Comparison of ENCODE assay signal across 16 cellular contexts in genomic region chr20:57593134-57593886, GRCh38. TPM values are rescaled to one million over a fixed set of nuclear protein-coding genes. Genes with fewer than 3 reads are reported as not detected.
DNase-seq lines count a peak whose midpoint lies in the region; ATAC-seq, FAIRE-seq and TF ChIP-seq lines count a peak whose summit lies in the region.
"Had no signal": no experiment of that assay in that cellular context is flagged by ENCODE, and none has a peak within 500 bp of the region (broad histone marks: within the 10 kb centered on the region; RNA-seq: fewer than 3 reads in every experiment).

No MANE protein-coding gene starts in this region.

- peak overlapping the region; percentile 73 for H2BK12ac ChIP-seq in neuronal stem cell (ENCODE audit: low read length)

- POLR2A ChIA-PET in K562 (lab: Yijun Ruan, JAX): interaction anchor here (0.5 to 1.2 kb wide), 3 partner anchors 16 to 632 kb away, joined by 3 read pairs; no protein-coding TSS in a partner anchor

- H3K9me3 ChIP-seq in DOHH2 (ENCODE audit: control insufficient read depth, insufficient read depth, low read length) (no peaks in the 10 kb centered on the region), Karpas-422 (ENCODE audit: low read length) (no peaks in the 10 kb centered on the region), K562 (replicated peaks; ENCODE audit: control insufficient read depth, insufficient read depth, low read depth, low read length) (no peaks in the 10 kb centered on the region), neuronal stem cell (replicated peaks in 1 of 2; ENCODE audit: control insufficient read depth in 2 of 2, insufficient read depth in 1 of 2, low read depth in 1 of 2, low read length in 2 of 2) (no peaks in the 10 kb centered on the region), thyroid gland (no peaks in the 10 kb centered on the region)
- H3K9me3 ChIP-seq: sigmoid colon had no signal

- H3K9me2 ChIP-seq in DOHH2 (replicated peaks; ENCODE audit: control insufficient read depth, low read length): no peaks in the 10 kb centered on the region
- H3K9me2 ChIP-seq in Karpas-422 (replicated peaks; ENCODE audit: insufficient read depth, low read length): no peaks in the 10 kb centered on the region

- H3K4me1 ChIP-seq in DOHH2 (ENCODE audit: control insufficient read depth, low read length): peaks cover 9% of the 10 kb centered on the region
- H3K4me1 ChIP-seq in Karpas-422 (ENCODE audit: low read length): peaks cover 23% of the 10 kb centered on the region
- H3K4me1 ChIP-seq in K562 (replicated peaks in 1 of 2; ENCODE audit: control insufficient read depth in 2 of 2, insufficient read depth in 2 of 2, low read length in 2 of 2): peaks cover 15 to 59% of the 10 kb centered on the region in 2 experiments; a peak in 4 of 5 replicates
- peaks cover 0 to 6% of the 10 kb centered on the region in 2 donors for H3K4me1 ChIP-seq in neuronal stem cell (ENCODE audit: control insufficient read depth in 2 of 2, insufficient read depth in 1 of 2, low read depth in 1 of 2, low read length in 2 of 2)
- H3K4me1 ChIP-seq in thyroid gland: peaks cover 2 to 7% of the 10 kb centered on the region in 2 donors
- H3K4me1 ChIP-seq: parathyroid adenoma had no signal

- 0 out of 2 replicates have a peak overlapping the region, but pooled peaks have one; percentile 33 for H2AFZ ChIP-seq in Karpas-422 (ENCODE audit: low read length)
- H2AFZ ChIP-seq in K562 (ENCODE audit: low read depth, low read length): no peak overlapping the region
- no peak overlapping the region for H2AFZ ChIP-seq in neuronal stem cell (ENCODE audit: low read length)
- H2AFZ ChIP-seq: parathyroid adenoma had no signal

- no peak overlapping the region for H2BK15ac ChIP-seq in neuronal stem cell (ENCODE audit: low read length)

- no peak for TF ChIP-seq RAD21 in K562 (CRISPR knock-in tag; conservative IDR thresholded peaks at IDR 0.05 in 1 of 2, IDR thresholded peaks at IDR 0.05 in 1 of 2)

- H3K4ac ChIP-seq in neuronal stem cell (ENCODE audit: low read length): peak overlapping the region; percentile 76

- peak overlapping the region; percentile 92 for H4K8ac ChIP-seq in neuronal stem cell (ENCODE audit: low read depth, low read length)

- peak overlapping the region; percentile 85 for H3K18ac ChIP-seq in neuronal stem cell (ENCODE audit: low read length)

- H3K27ac ChIP-seq in DOHH2 (ENCODE audit: low read depth, low read length) (no peak overlapping the region), Karpas-422 (ENCODE audit: low read length) (no peak overlapping the region), K562 (ENCODE audit: extremely low read depth, low read depth, low read length) (no peak overlapping the region), neuronal stem cell (replicated peaks; ENCODE audit: low read length) (no peak overlapping the region), thyroid gland (no peak overlapping the region)
- H3K27ac ChIP-seq: parathyroid adenoma, sigmoid colon had no signal

- H3K9ac ChIP-seq in Karpas-422 (ENCODE audit: low read length): no peak overlapping the region
- H3K9ac ChIP-seq in K562 (ENCODE audit: insufficient read depth in 1 of 2, low read depth in 2 of 2, low read length in 2 of 2): peak overlapping the region in 1 of 2 experiments; percentile 31; a peak in 2 of 4 replicates
- H3K9ac ChIP-seq in neuronal stem cell (ENCODE audit: low read depth, low read length, poor library complexity): no peak overlapping the region
- H3K9ac ChIP-seq: parathyroid adenoma had no signal

- no peak overlapping the region for H3K4me3 ChIP-seq in DOHH2 (ENCODE audit: low read length)
- H3K4me3 ChIP-seq in Karpas-422 (ENCODE audit: low read length): peak overlapping the region; percentile 32; the same call in 1 of the 2 replicates
- H3K4me3 ChIP-seq in K562: no peak overlapping the region
- H3K4me3 ChIP-seq in neuronal stem cell (ENCODE audit: low read length in 2 of 2): no peak overlapping the region
- no peak overlapping the region for H3K4me3 ChIP-seq in thyroid gland (replicated peaks in 1 of 3)
- H3K4me3 ChIP-seq: sigmoid colon had no signal

- no peaks in the 10 kb centered on the region for H3F3A ChIP-seq in DOHH2 (ENCODE audit: control insufficient read depth, insufficient read depth)

- peak overlapping the region; percentile 43 for H3K23ac ChIP-seq in neuronal stem cell (ENCODE audit: low read depth, low read length, poor library complexity)

- H3K9me1 ChIP-seq in K562 (ENCODE audit: control insufficient read depth, insufficient read depth, low read length): no peaks in the 10 kb centered on the region

- H3K36me3 ChIP-seq in DOHH2 (ENCODE audit: control insufficient read depth, low read length) (no peaks in the 10 kb centered on the region), Karpas-422 (ENCODE audit: insufficient read depth, low read length) (no peaks in the 10 kb centered on the region), K562 (ENCODE audit: control insufficient read depth, insufficient read depth, low read length) (no peaks in the 10 kb centered on the region), neuronal stem cell (replicated peaks in 1 of 2; ENCODE audit: control insufficient read depth in 2 of 2, insufficient read depth in 2 of 2, low read length in 2 of 2) (no peaks in the 10 kb centered on the region), thyroid gland (no peaks in the 10 kb centered on the region)
- H3K36me3 ChIP-seq: sigmoid colon had no signal

- 13% methylated on average over 16 of the region's 17 CpGs for WGBS in K562 (ENCODE audit: insufficient coverage, low coverage, missing lambda C conversion rate)
- WGBS in neuronal stem cell (ENCODE audit: extremely low coverage in 2 of 2, insufficient read length in 2 of 2, insufficient replicate concordance in 1 of 2), 2 donors: no CpG with 5 or more reads among the region's 17 CpGs
- WGBS in thyroid gland, 2 donors: 59 to 65% methylated on average over 13 to 17 of the region's 17 CpGs

- no TSS peak for BruUV-seq in K562 (replicated peaks; lab: Mats Ljungman, UMichigan)

- CTCF ChIA-PET in K562 (lab: Yijun Ruan, JAX; ENCODE audit: low intra/inter-chr PET ratio): interaction anchor here (0.5 to 3.5 kb wide), 11 partner anchors 67 to 850 kb away, joined by 3 to 103 read pairs (median 4); partner anchors contain the start of gene CTCFL

- DNase-seq in Karpas-422: peak; percentile 81
- peak; percentile 43 to 61 (median 59) for DNase-seq in K562 (ENCODE audit: extremely low read depth in 1 of 4, low spot score in 3 of 4)
- no peak for DNase-seq in neuronal stem cell (ENCODE audit: low spot score)
- DNase-seq in thyroid gland: no peak
- no peak for DNase-seq in NCI-H345 treated with DMSO at 0.1 percent for 48 hours (lab: John Stamatoyannopoulos, UW; ENCODE audit: unreplicated experiment)
- DNase-seq: effector CD4-positive, alpha-beta T cell; NCI-H187 treated with DMSO at 0.1 percent for 48 hours; SHP77 treated with DMSO at 0.1 percent for 48 hours; sigmoid colon had no signal

- intact Hi-C loops in K562 (cut with micrococcal nuclease): no loop called here
- intact Hi-C loops in thyroid gland (cut with DNase I): loop anchor here (2.0 to 10.0 kb wide), 2 partner anchors 79 to 209 kb away; no protein-coding TSS in a partner anchor

- H3K27me3 ChIP-seq in DOHH2 (ENCODE audit: control insufficient read depth, low read length) (peaks cover 39% of the 10 kb centered on the region), Karpas-422 (ENCODE audit: low read length) (no peaks in the 10 kb centered on the region), K562 (ENCODE audit: control insufficient read depth in 2 of 2, insufficient read depth in 2 of 2, low read length in 2 of 2) (peaks cover 0 to 8% of the 10 kb centered on the region in 2 experiments; a peak in 1 of 5 replicates), neuronal stem cell (ENCODE audit: control insufficient read depth in 3 of 3, insufficient read depth in 3 of 3, low read depth in 1 of 3, low read length in 3 of 3) (peaks cover 0 to 31% (median 0%) of the 10 kb centered on the region in 3 experiments), thyroid gland (no peaks in the 10 kb centered on the region)

- H4K91ac ChIP-seq in neuronal stem cell (ENCODE audit: low read depth, low read length, poor library complexity): no peak overlapping the region

- H3K79me2 ChIP-seq in DOHH2 (ENCODE audit: control insufficient read depth, low read length) (no peaks in the 10 kb centered on the region), Karpas-422 (ENCODE audit: low read length) (no peaks in the 10 kb centered on the region), K562 (ENCODE audit: control insufficient read depth, insufficient read depth, low read length) (no peaks in the 10 kb centered on the region)
- H3K79me2 ChIP-seq: parathyroid adenoma had no signal

- no peak for TF ChIP-seq POLR2A in K562 (conservative IDR thresholded peaks at IDR 0.05)
- no peak for TF ChIP-seq POLR2A in thyroid gland (IDR thresholded peaks at IDR 0.05)

- peak overlapping the region; percentile 89 for H2AK5ac ChIP-seq in neuronal stem cell (ENCODE audit: low read depth, low read length)

- H2BK120ac ChIP-seq in neuronal stem cell (ENCODE audit: low read depth, low read length): no peak overlapping the region

- in situ Hi-C loops in K562 (cut with MboI): loop anchor here (5.0 kb wide), 2 partner anchors 61 to 206 kb away; no protein-coding TSS in a partner anchor

- H3K4me2 ChIP-seq in DOHH2 (ENCODE audit: low read length): peak overlapping the region; percentile 15; the same call in 1 of the 2 replicates
- peak overlapping the region; percentile 58 for H3K4me2 ChIP-seq in Karpas-422 (ENCODE audit: low read depth, low read length, poor library complexity, severe bottlenecking)
- H3K4me2 ChIP-seq in K562 (ENCODE audit: insufficient read depth, low read length): no peak overlapping the region
- H3K4me2 ChIP-seq in neuronal stem cell (ENCODE audit: insufficient read depth, low read length, poor library complexity, severe bottlenecking): no peak overlapping the region

- peak; percentile 13; the same call in 2 of the 3 replicates for ATAC-seq in K562
- no peak for ATAC-seq in GM21717 (IDR thresholded peaks at IDR 0.05; ENCODE audit: unreplicated experiment)

- no peaks in the 10 kb centered on the region; the same call in 1 of the 2 replicates for H4K20me1 ChIP-seq in DOHH2 (ENCODE audit: control insufficient read depth, insufficient read depth, low read depth, low read length)
- no peaks in the 10 kb centered on the region; the same call in 1 of the 2 replicates for H4K20me1 ChIP-seq in Karpas-422 (ENCODE audit: insufficient read depth, low read depth, low read length)
- 0 out of 2 replicates have a peak, but pooled peaks cover 10% of the 10 kb centered on the region for H4K20me1 ChIP-seq in K562 (replicated peaks; ENCODE audit: control insufficient read depth, insufficient read depth, low read length)

- peak overlapping the region; percentile 13 for H2BK5ac ChIP-seq in neuronal stem cell (ENCODE audit: low read length)

- TF ChIP-seq CTCF in DOHH2 (IDR thresholded peaks at IDR 0.05; ENCODE audit: low read depth, low read length, poor library complexity, severe bottlenecking): no peak
- TF ChIP-seq CTCF in K562 (IDR thresholded peaks at IDR 0.05 in 2 of 3, conservative IDR thresholded peaks at IDR 0.05 in 1 of 3; ENCODE audit: insufficient read depth in 2 of 3, low read depth in 1 of 3, low read length in 3 of 3): no peak
- TF ChIP-seq CTCF in thyroid gland (IDR thresholded peaks at IDR 0.05): no peak

- H3K14ac ChIP-seq in neuronal stem cell (ENCODE audit: low read length): peak overlapping the region; percentile 6

- TF ChIP-seq EP300 in K562 (IDR thresholded peaks at IDR 0.05; ENCODE audit: low read length): no peak

- FAIRE-seq in K562 (lab: Jason Lieb, UNC): no peak
- FAIRE-seq: frontal cortex had no signal

- H3K79me1 ChIP-seq in neuronal stem cell (ENCODE audit: low read depth, low read length): no peaks in the 10 kb centered on the region

RNA-seq across cellular contexts. Expression of gene ZBP1, which starts 26.9 kb away (rescaled TPM):
- 2.9 and 7.6 TPM in 2 replicates for total RNA-seq in Karpas-422 (2014; rRNA removed; shearing (Covaris generic); ENCODE audit: low replicate concordance)
- total RNA-seq in K562 (2011; cell fraction: chromatin; rRNA removed; ENCODE audit: low replicate concordance): not detected in 2 replicates
- not detected in 2 replicates for total RNA-seq in K562 (2011; cell fraction: nucleolus; rRNA removed)
- not detected in 2 replicates for total RNA-seq in K562 (2011; cell fraction: nucleoplasm; rRNA removed)
- total RNA-seq in K562 (2014; rRNA removed) (not detected in 2 replicates), K562 (2014; rRNA removed; fragmentation: Illumina TruSeq; extraction: Trizol) (not detected in 2 replicates), K562 (2015; rRNA removed; fragmentation: Illumina TruSeq; extraction: Trizol) (not detected in 2 replicates), K562 (2021) (not detected in 2 replicates), thyroid gland (1 to 10 TPM in 1 of 4 donors, under 1 TPM in 2, not detected in 1; 0.33 to 1.5 (median 0.34) TPM)
- polyA plus RNA-seq in K562 (2011; rRNA removed) (not detected in 2 replicates), K562 (2014; fragmentation: Illumina TruSeq; extraction: Trizol) (not detected in 2 replicates), K562 (2014; fragmentation: Nextera tagmentation; extraction: Ambion mirVana) (not detected), K562 (2014; rRNA removed) (not detected in 2 replicates)
- polyA plus RNA-seq in K562 (2011; cell fraction: cytosol; rRNA removed): not detected in 2 replicates
- not detected in 2 replicates for polyA plus RNA-seq in K562 (2011; cell fraction: nucleus; rRNA removed)
- not detected in 2 replicates for polyA plus RNA-seq in K562 (2012)
- not detected in 2 replicates for polyA minus RNA-seq in K562 (2011; rRNA and poly(A)+ RNA removed)
- not detected in 2 replicates for polyA minus RNA-seq in K562 (2011; cell fraction: cytosol; rRNA and poly(A)+ RNA removed)
- polyA minus RNA-seq in K562 (2011; cell fraction: nucleus; rRNA and poly(A)+ RNA removed): not detected in 2 replicates
- polyA plus RNA-seq in neuronal stem cell (2013, experiment 1 of 2): not detected
- polyA plus RNA-seq in neuronal stem cell (2013, experiment 2 of 2): not detected
- total RNA-seq: frontal cortex, kidney epithelial cell had no signal

RNA-seq across cellular contexts. Expression of gene PCK1, which starts 32.4 kb away (rescaled TPM):
- 1.2 and 2.5 TPM in 2 replicates for total RNA-seq in Karpas-422 (2014; rRNA removed; shearing (Covaris generic); ENCODE audit: low replicate concordance)
- 0.70 and 2.3 TPM in 2 replicates for total RNA-seq in K562 (2011; cell fraction: chromatin; rRNA removed; ENCODE audit: low replicate concordance)
- total RNA-seq in K562 (2011; cell fraction: nucleolus; rRNA removed): 0.92 and 1.3 TPM in 2 replicates
- 0.38 and 1.2 TPM in 2 replicates for total RNA-seq in K562 (2011; cell fraction: nucleoplasm; rRNA removed)
- total RNA-seq in K562 (2014; rRNA removed): 0.05 and 0.16 TPM in 2 replicates
- 0.13 and 0.18 TPM in 2 replicates for total RNA-seq in K562 (2014; rRNA removed; fragmentation: Illumina TruSeq; extraction: Trizol)
- total RNA-seq in K562 (2015; rRNA removed; fragmentation: Illumina TruSeq; extraction: Trizol): 0.29 and 0.30 TPM in 2 replicates
- 0.54 and 0.73 TPM in 2 replicates for total RNA-seq in K562 (2021)
- polyA plus RNA-seq in K562 (2011; rRNA removed): 0.09 and 0.15 TPM in 2 replicates
- 0.04 and 0.48 TPM in 2 replicates for polyA plus RNA-seq in K562 (2011; cell fraction: cytosol; rRNA removed)
- 0.90 and 1.5 TPM in 2 replicates for polyA plus RNA-seq in K562 (2011; cell fraction: nucleus; rRNA removed)
- polyA plus RNA-seq in K562 (2012): 0.14 and 0.21 TPM in 2 replicates
- polyA plus RNA-seq in K562 (2014; fragmentation: Illumina TruSeq; extraction: Trizol): 0.12 and 0.14 TPM in 2 replicates
- under 1 TPM; 0.10 to 0.15 TPM for polyA plus RNA-seq in K562 (2014; fragmentation: Nextera tagmentation; extraction: Ambion mirVana)
- polyA plus RNA-seq in K562 (2014; rRNA removed): 0.12 and 0.46 TPM in 2 replicates
- polyA minus RNA-seq in K562 (2011; rRNA and poly(A)+ RNA removed): 0.72 and 1.2 TPM in 2 replicates
- polyA minus RNA-seq in K562 (2011; cell fraction: cytosol; rRNA and poly(A)+ RNA removed): 1.2 TPM in 1 of 2 replicates, not detected in the other
- polyA minus RNA-seq in K562 (2011; cell fraction: nucleus; rRNA and poly(A)+ RNA removed): 0.67 and 1.1 TPM in 2 replicates
- not detected for polyA plus RNA-seq in neuronal stem cell (2013, experiment 1 of 2)
- not detected for polyA plus RNA-seq in neuronal stem cell (2013, experiment 2 of 2)
- 1 to 10 TPM in 3 of 4 donors, under 1 TPM in 1; 0.56 to 3.4 (median 2.2) TPM for total RNA-seq in thyroid gland
- total RNA-seq: activated T-helper 17 cell treated with anti-CD3 and anti-CD28 coated beads, Interleukin-2, amount 50 U/mL, for 72 hours; M059J had no signal

Comparison
In these comparisons a context has a peak if more than half of its experiments do, and no peak if none do; other contexts are left out.
1. H3K4me2 ChIP-seq: peak in DOHH2 (single experiment) and Karpas-422 (single experiment); none in K562 (single experiment) and neuronal stem cell (single experiment).
2. DNase-seq: peak in Karpas-422 (single experiment) and K562 (4 of 4); none in neuronal stem cell (single experiment), thyroid gland (0 of 2) and NCI-H345 treated with DMSO at 0.1 percent for 48 hours (single experiment).